Comparison of ENCODE assay signal across 11 cellular contexts in the genomic region with DNA sequence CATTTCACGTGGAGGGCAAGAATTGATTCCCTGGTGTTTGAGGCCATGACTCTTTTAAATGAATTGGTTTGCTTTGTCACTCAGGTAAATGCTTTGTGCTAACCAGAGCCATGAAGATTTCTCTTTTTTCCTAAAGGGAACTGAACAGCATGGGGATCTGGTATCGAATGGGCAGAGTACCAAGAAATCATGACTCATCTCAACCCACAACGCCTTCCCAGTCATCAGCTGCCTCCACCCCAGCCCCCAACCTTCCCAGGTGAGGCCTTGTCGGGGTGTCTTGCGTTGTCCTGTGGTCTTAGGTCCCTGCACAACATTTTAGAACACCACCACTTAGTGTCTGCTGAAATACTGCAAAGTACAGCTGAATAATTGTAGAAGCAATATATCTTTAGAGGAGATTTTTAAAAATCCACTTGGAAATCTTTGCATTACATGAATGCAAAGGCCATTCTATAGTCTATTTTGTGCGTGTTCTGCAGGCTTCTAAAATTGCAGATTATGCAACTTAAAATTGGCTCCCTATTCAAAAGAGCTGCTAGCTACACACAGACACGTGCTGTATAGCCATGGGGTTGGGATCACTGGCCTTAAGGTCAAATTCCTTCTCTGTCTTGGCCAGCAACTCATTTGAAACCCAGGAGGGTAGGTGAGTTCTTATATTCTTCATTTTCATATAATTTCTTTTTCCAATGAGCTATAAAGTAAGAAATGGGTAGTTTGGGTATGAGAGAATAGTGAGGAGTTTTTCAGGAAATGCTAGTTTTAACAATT.
A peak's percentile ranks its signal among the peaks of the same experiment; 100 is the strongest.
DNase-seq lines count a peak whose midpoint lies in the region; ATAC-seq and TF ChIP-seq lines count a peak whose summit lies in the region.
"Had no signal": no experiment of that assay in that cellular context is flagged by ENCODE, and none has a peak within 500 bp of the region (broad histone marks: within the 10 kb centered on the region; RNA-seq: fewer than 3 reads in every experiment).

No MANE protein-coding gene starts in this region.

- TF ChIP-seq CTCF in RWPE1 (conservative IDR thresholded peaks at IDR 0.05; ENCODE audit: low read depth): no peak

- no peak overlapping the region for H3K4me3 Mint-ChIP-seq in activated CD8-positive, alpha-beta memory T cell treated with anti-CD3 and anti-CD28 coated beads, Interleukin-2, amount 10 ng/mL, durations not matched to agents 7 days and 5 days

- no peaks in the 10 kb centered on the region for H3K27me3 Mint-ChIP-seq in activated CD8-positive, alpha-beta memory T cell treated with anti-CD3 and anti-CD28 coated beads, Interleukin-2, amount 10 ng/mL, durations not matched to agents 7 days and 5 days

- CTCF ChIA-PET in activated CD8-positive, alpha-beta memory T cell treated with anti-CD3 and anti-CD28 coated beads, Interleukin-2, amount 10 ng/mL, durations not matched to agents 7 days and 5 days (lab: Charles Lee): interaction anchor here (0.9 to 7.9 kb wide), 12 partner anchors 11 to 104 kb away, joined by 3 to 107 read pairs (median 10); partner anchors contain the start of gene MVB12B
- CTCF ChIA-PET in RWPE1 (lab: Yijun Ruan, JAX): interaction anchor here (0.5 to 1.1 kb wide), 5 partner anchors 28 to 829 kb away, joined by 3 to 4 read pairs (median 3); no protein-coding TSS in a partner anchor

- peaks cover 52% of the 10 kb centered on the region for H3K36me3 Mint-ChIP-seq in activated CD8-positive, alpha-beta memory T cell treated with anti-CD3 and anti-CD28 coated beads, Interleukin-2, amount 10 ng/mL, durations not matched to agents 7 days and 5 days

- ATAC-seq in activated CD8-positive, alpha-beta memory T cell treated with anti-CD3 and anti-CD28 coated beads, Interleukin-2, amount 10 ng/mL, durations not matched to agents 7 days and 5 days: no peak
- no peak for ATAC-seq in GM21381 (IDR thresholded peaks at IDR 0.05; ENCODE audit: unreplicated experiment)

- H3K27ac Mint-ChIP-seq in activated CD8-positive, alpha-beta memory T cell treated with anti-CD3 and anti-CD28 coated beads, Interleukin-2, amount 10 ng/mL, durations not matched to agents 7 days and 5 days: peak overlapping the region; percentile 86

- H3K27ac ChIP-seq in RWPE1: no peak overlapping the region
- peak overlapping the region; percentile 40 for H3K27ac ChIP-seq in temporal lobe (ENCODE audit: low read depth, low read length)

- peak; percentile 59 for DNase-seq in activated CD8-positive, alpha-beta memory T cell treated with anti-CD3 and anti-CD28 coated beads, Interleukin-2, amount 10 ng/mL, durations not matched to agents 7 days and 5 days
- DNase-seq in activated CD8-positive, alpha-beta memory T cell treated with anti-CD3 and anti-CD28 coated beads, Interleukin-2, amount 50 U/mL, for 48 hours: no peak
- DNase-seq in RWPE1 (ENCODE audit: low spot score): peak; percentile 98
- DNase-seq in fibroblast of gingiva (ENCODE audit: low read depth): peak; percentile 21
- DNase-seq in cerebellum (ENCODE audit: low spot score): no peak
- no peak for DNase-seq in T-helper 9 cell
- DNase-seq: activated CD4-positive, CD25-positive, alpha-beta regulatory T cell; C1 segment of cervical spinal cord; NCI-H2227 treated with DMSO at 0.1 percent for 48 hours had no signal

- POLR2A ChIA-PET in RWPE1 (lab: Yijun Ruan, JAX; ENCODE audit: low non-redundant PET): no interaction called here

- no peaks in the 10 kb centered on the region for H3K9me3 Mint-ChIP-seq in activated CD8-positive, alpha-beta memory T cell treated with anti-CD3 and anti-CD28 coated beads, Interleukin-2, amount 10 ng/mL, durations not matched to agents 7 days and 5 days (ENCODE audit: low read depth)

- H3K4me1 Mint-ChIP-seq in activated CD8-positive, alpha-beta memory T cell treated with anti-CD3 and anti-CD28 coated beads, Interleukin-2, amount 10 ng/mL, durations not matched to agents 7 days and 5 days: peaks cover 91% of the 10 kb centered on the region

Comparison
In these comparisons a context has a peak if more than half of its experiments do, and no peak if none do; other contexts are left out.
1. DNase-seq: peak in activated CD8-positive, alpha-beta memory T cell treated with anti-CD3 and anti-CD28 coated beads, Interleukin-2, amount 10 ng/mL, durations not matched to agents 7 days and 5 days (single experiment), RWPE1 (single experiment) and fibroblast of gingiva (single experiment); none in activated CD8-positive, alpha-beta memory T cell treated with anti-CD3 and anti-CD28 coated beads, Interleukin-2, amount 50 U/mL, for 48 hours (single experiment), cerebellum (single experiment) and T-helper 9 cell (single experiment).